Comparison of ENCODE assay signal across 12 cellular contexts in the genomic region with DNA sequence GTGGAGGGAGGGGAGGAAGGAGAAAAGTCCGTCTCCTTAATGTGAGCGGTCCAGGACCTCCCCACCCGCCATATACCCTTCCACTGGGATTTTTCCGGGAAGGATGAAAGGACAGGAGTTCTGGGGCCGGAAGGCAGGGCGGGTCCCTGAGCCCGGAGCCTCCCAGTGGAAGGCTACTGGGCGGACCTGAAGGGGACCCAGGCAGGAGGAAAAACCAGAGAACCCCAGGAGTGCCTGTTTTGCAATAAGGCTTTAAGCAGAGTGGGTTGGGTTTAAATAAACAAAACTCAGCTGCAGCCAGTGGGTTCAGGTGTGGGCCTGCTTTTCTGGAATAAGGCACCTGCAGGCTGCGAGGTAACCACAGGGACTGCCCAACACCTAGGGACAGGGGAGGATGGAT. TPM values are rescaled to one million over a fixed set of nuclear protein-coding genes. Genes with fewer than 3 reads are reported as not detected.
DNase-seq lines count a peak whose midpoint lies in the region; ATAC-seq, FAIRE-seq and TF ChIP-seq lines count a peak whose summit lies in the region.
"Had no signal": no experiment of that assay in that cellular context is flagged by ENCODE, and none has a peak within 500 bp of the region (broad histone marks: within the 10 kb centered on the region; RNA-seq: fewer than 3 reads in every experiment).

No MANE protein-coding gene starts in this region.

- peaks cover 8 to 12% (median 12%) of the 10 kb centered on the region in 3 donors for H3K4me1 Mint-ChIP-seq in CD8-positive, alpha-beta memory T cell

- no peak for DNase-seq in CD8-positive, alpha-beta memory T cell
- DNase-seq in NCI-H69 (lab: John Stamatoyannopoulos, UW) (peak; percentile 62), ecto neural progenitor cell (ENCODE audit: low spot score) (peak; percentile 43), D721Med (ENCODE audit: insufficient read length, low spot score) (no peak), middle frontal gyrus (ENCODE audit: extremely low spot score, low spot score) (no peak)
- DNase-seq in stimulated activated CD4-positive, alpha-beta T cell treated with anti-CD3 and anti-CD28 coated beads, Interleukin-12 subunit alpha, Interleukin-12 subunit beta, amount 100 ng/mL, for 4 hours, result no peak
- DNase-seq: hippocampal formation, NCI-H1694 had no signal

- H3K9me3 Mint-ChIP-seq in CD8-positive, alpha-beta memory T cell, result no peaks in the 10 kb centered on the region
- H3K9me3 Mint-ChIP-seq: activated CD4-positive, alpha-beta memory T cell treated with anti-CD3 and anti-CD28 coated beads for 36 hours; activated naive CD4-positive, alpha-beta T cell treated with anti-CD3 and anti-CD28 coated beads, Interleukin-2, amount 50 U/mL, for 24 hours had no signal

- H3K9me3 ChIP-seq in CD8-positive, alpha-beta memory T cell (ENCODE audit: low read length), result no peaks in the 10 kb centered on the region
- H3K9me3 ChIP-seq in mucosa of stomach (ENCODE audit: control insufficient read depth, low read length), result no peaks in the 10 kb centered on the region

- H3K27ac ChIP-seq in CD8-positive, alpha-beta memory T cell (ENCODE audit: low read depth, low read length), result no peak overlapping the region

- H3K36me3 Mint-ChIP-seq in CD8-positive, alpha-beta memory T cell, result no peaks in the 10 kb centered on the region
- H3K36me3 Mint-ChIP-seq: activated CD4-positive, alpha-beta memory T cell treated with anti-CD3 and anti-CD28 coated beads for 36 hours; activated naive CD4-positive, alpha-beta T cell treated with anti-CD3 and anti-CD28 coated beads, Interleukin-2, amount 50 U/mL, for 24 hours had no signal

- CTCF ChIA-PET in CD8-positive, alpha-beta memory T cell (lab: Charles Lee), result interaction anchor here (2.5 kb wide), 1 partner anchor 172 kb away, joined by 8 read pairs; no protein-coding TSS in a partner anchor

- H3K27me3 ChIP-seq in CD8-positive, alpha-beta memory T cell (ENCODE audit: insufficient read depth, low read length, poor library complexity, severe bottlenecking), result peaks cover 13% of the 10 kb centered on the region
- H3K27me3 ChIP-seq in mucosa of stomach (ENCODE audit: control insufficient read depth, insufficient read depth, low read length), result peaks cover 23% of the 10 kb centered on the region

- no peak for ATAC-seq in SK-N-SH treated with all-trans-retinoic acid at 6 μM for 48 hours

- H3K4me1 ChIP-seq in CD8-positive, alpha-beta memory T cell (ENCODE audit: insufficient read depth, low read length), result no peaks in the 10 kb centered on the region
- peaks cover 18% of the 10 kb centered on the region for H3K4me1 ChIP-seq in mucosa of stomach (ENCODE audit: control insufficient read depth, insufficient read depth, low read length)

- H3K27me3 Mint-ChIP-seq in CD8-positive, alpha-beta memory T cell, result peaks cover 26 to 45% of the 10 kb centered on the region in 2 donors

- peak overlapping the region in 5 of 7 donors; percentile 65 to 86 (median 67) for H3K4me3 Mint-ChIP-seq in CD8-positive, alpha-beta memory T cell
- H3K4me3 Mint-ChIP-seq: activated CD4-positive, alpha-beta memory T cell treated with anti-CD3 and anti-CD28 coated beads for 36 hours had no signal

- FAIRE-seq in D721Med (lab: Jason Lieb, UNC), result no peak

- H3K36me3 ChIP-seq in CD8-positive, alpha-beta memory T cell (ENCODE audit: insufficient read depth, low read length), result no peaks in the 10 kb centered on the region
- H3K36me3 ChIP-seq in mucosa of stomach (ENCODE audit: control insufficient read depth, insufficient read depth, low read length), result no peaks in the 10 kb centered on the region

- POLR2A ChIA-PET in CD8-positive, alpha-beta memory T cell (lab: Charles Lee), result no interaction called here

- H3K4me3 ChIP-seq in CD8-positive, alpha-beta memory T cell (ENCODE audit: low read length), result no peak overlapping the region
- H3K4me3 ChIP-seq in mucosa of stomach (ENCODE audit: low read length), result peak overlapping the region; percentile 8

- H3K9ac ChIP-seq in mucosa of stomach (ENCODE audit: low read length), result peak overlapping the region; percentile 39

- peak overlapping the region in 1 of 8 donors; percentile 14 for H3K27ac Mint-ChIP-seq in CD8-positive, alpha-beta memory T cell
- H3K27ac Mint-ChIP-seq: activated CD4-positive, alpha-beta memory T cell treated with anti-CD3 and anti-CD28 coated beads for 36 hours; activated naive CD4-positive, alpha-beta T cell treated with anti-CD3 and anti-CD28 coated beads, Interleukin-2, amount 50 U/mL, for 24 hours had no signal

- TF ChIP-seq CTCF in D721Med (IDR thresholded peaks at IDR 0.05; ENCODE audit: insufficient read depth, missing control alignments), result no peak

TF ChIP-seq in SK-N-SH treated with all-trans-retinoic acid at 6 μM for 48 hours, 23 proteins besides CTCF, POLR2A, EP300 and RAD21:
- no peak for TF ChIP-seq RARB (CRISPR knock-in tag; IDR thresholded peaks at IDR 0.05)
- TF ChIP-seq ESRRG (CRISPR knock-in tag; IDR thresholded peaks at IDR 0.05), result no peak
- no peak for TF ChIP-seq SNAI2 (CRISPR knock-in tag; IDR thresholded peaks at IDR 0.05)

RNA-seq across cellular contexts. Expression of a gene that starts 1.7 kb away (rescaled TPM):
- total RNA-seq in CD8-positive, alpha-beta memory T cell, result under 1 TPM; 0.15 to 0.33 TPM
- polyA plus RNA-seq in CD8-positive, alpha-beta memory T cell, result 0.30 TPM

Comparison
In these comparisons a context has a peak if more than half of its experiments do, and no peak if none do; other contexts are left out.
1. DNase-seq: peak in NCI-H69 (single experiment) and ecto neural progenitor cell (single experiment); none in CD8-positive, alpha-beta memory T cell (0 of 5), D721Med (single experiment), stimulated activated CD4-positive, alpha-beta T cell treated with anti-CD3 and anti-CD28 coated beads, Interleukin-12 subunit alpha, Interleukin-12 subunit beta, amount 100 ng/mL, for 4 hours (single experiment) and middle frontal gyrus (single experiment).